Comparison of ENCODE assay signal across 8 cellular contexts in the genomic region with DNA sequence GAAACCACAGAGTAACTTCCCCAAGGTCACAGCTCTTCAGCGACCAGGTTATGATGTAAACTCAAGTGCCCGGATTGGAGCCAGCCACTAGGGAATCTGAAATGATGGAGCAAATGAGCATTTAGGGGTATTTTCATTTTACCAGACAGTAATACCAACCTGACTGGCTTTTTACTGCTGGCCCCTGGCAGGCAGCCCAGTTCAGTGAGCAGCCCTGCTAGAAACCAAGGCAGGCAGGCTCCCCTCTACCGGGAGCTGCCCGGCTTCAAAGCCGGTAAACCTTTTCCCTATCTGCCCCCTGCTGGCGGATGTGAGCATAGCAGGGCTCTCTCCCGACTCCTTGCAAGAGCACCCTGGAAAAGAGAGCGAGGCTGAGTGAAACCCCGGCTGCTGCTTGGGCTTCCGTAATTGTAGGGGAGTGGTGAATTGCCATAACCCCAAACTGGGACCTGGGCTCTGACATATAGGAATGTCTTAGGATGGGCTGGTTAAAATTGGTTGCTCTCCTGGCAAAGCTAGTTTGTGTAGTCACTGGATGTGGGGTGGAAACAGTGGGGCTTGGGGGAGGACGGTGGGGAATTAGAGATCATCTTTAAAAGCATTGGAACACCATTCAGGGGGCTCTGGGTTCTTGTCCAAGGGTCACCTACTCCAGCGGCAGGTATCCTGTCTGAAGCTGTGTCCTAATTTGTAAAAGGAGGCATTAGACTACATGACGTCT.
DNase-seq lines count a peak whose midpoint lies in the region; TF ChIP-seq lines count a peak whose summit lies in the region.

No MANE protein-coding gene starts in this region.

- no peak overlapping the region for H3K4me3 Mint-ChIP-seq in activated T-helper 1 cell treated with anti-CD3 and anti-CD28 coated beads, Interleukin-12 subunit alpha, Interleukin-12 subunit beta, Interleukin-2, Interleukin-4 antibody, amounts not matched to agents 30 ng/mL and 10 ng/mL and 1 ng/mL, durations not matched to agents 14 hours and 24 hours and 36 hours

- no peaks in the 10 kb centered on the region for H3K4me1 ChIP-seq in Karpas-422 (ENCODE audit: low read length)

- H3K9me3 Mint-ChIP-seq in activated T-helper 1 cell treated with anti-CD3 and anti-CD28 coated beads, Interleukin-12 subunit alpha, Interleukin-12 subunit beta, Interleukin-2, Interleukin-4 antibody, amounts not matched to agents 30 ng/mL and 10 ng/mL and 1 ng/mL, durations not matched to agents 14 hours and 24 hours and 36 hours: no peaks in the 10 kb centered on the region

- peak; percentile 74 for DNase-seq in SIG-M5 treated with dmso at 0.1 percent for 504 hours (lab: John Stamatoyannopoulos, UW; ENCODE audit: unreplicated experiment)
- no peak for DNase-seq in SIG-M5 (lab: John Stamatoyannopoulos, UW)
- peak; percentile 92 for DNase-seq in Karpas-422
- peak; percentile 80 for DNase-seq in RPMI7951 (ENCODE audit: low read depth)
- DNase-seq in activated T-helper 1 cell treated with anti-CD3 and anti-CD28 coated beads, Interleukin-12 subunit alpha, Interleukin-12 subunit beta, Interleukin-2, Interleukin-4 antibody, amounts not matched to agents 30 ng/mL and 10 ng/mL and 1 ng/mL, durations not matched to agents 14 hours and 24 hours and 36 hours (ENCODE audit: low spot score): peak; percentile 54
- peak; percentile 85 for DNase-seq in fibroblast of villous mesenchyme (ENCODE audit: low read depth)
- peak; percentile 51 for DNase-seq in non-pigmented ciliary epithelial cell (ENCODE audit: low read depth)
- peak; percentile 44 to 97 (median 87) for DNase-seq in substantia nigra (lab: John Stamatoyannopoulos, UW)

- H3K27me3 Mint-ChIP-seq in activated T-helper 1 cell treated with anti-CD3 and anti-CD28 coated beads, Interleukin-12 subunit alpha, Interleukin-12 subunit beta, Interleukin-2, Interleukin-4 antibody, amounts not matched to agents 30 ng/mL and 10 ng/mL and 1 ng/mL, durations not matched to agents 14 hours and 24 hours and 36 hours (ENCODE audit: insufficient read depth): peaks cover 33% of the 10 kb centered on the region

- no peak overlapping the region for H3K27ac ChIP-seq in Karpas-422 (ENCODE audit: low read length)
- H3K27ac ChIP-seq in substantia nigra (ENCODE audit: low read depth, low read length, poor library complexity, severe bottlenecking): no peak overlapping the region

- no peaks in the 10 kb centered on the region for H3K9me2 ChIP-seq in Karpas-422 (replicated peaks; ENCODE audit: insufficient read depth, low read length)

- TF ChIP-seq CTCF in fibroblast of villous mesenchyme (IDR thresholded peaks at IDR 0.05; ENCODE audit: insufficient read depth, low read depth, low read length): peak; percentile 99

- H2AFZ ChIP-seq in Karpas-422 (ENCODE audit: low read length): no peak overlapping the region

- H3K27me3 ChIP-seq in Karpas-422 (ENCODE audit: low read length): no peaks in the 10 kb centered on the region

- H3K4me1 Mint-ChIP-seq in activated T-helper 1 cell treated with anti-CD3 and anti-CD28 coated beads, Interleukin-12 subunit alpha, Interleukin-12 subunit beta, Interleukin-2, Interleukin-4 antibody, amounts not matched to agents 30 ng/mL and 10 ng/mL and 1 ng/mL, durations not matched to agents 14 hours and 24 hours and 36 hours (ENCODE audit: low read depth): no peaks in the 10 kb centered on the region

- H3K9ac ChIP-seq in Karpas-422 (ENCODE audit: low read length): no peak overlapping the region

- intact Hi-C loops in activated T-helper 1 cell treated with anti-CD3 and anti-CD28 coated beads, Interleukin-12 subunit alpha, Interleukin-12 subunit beta, Interleukin-2, Interleukin-4 antibody, amounts not matched to agents 30 ng/mL and 10 ng/mL and 1 ng/mL, durations not matched to agents 14 hours and 24 hours and 36 hours (cut with micrococcal nuclease): loop anchor here (1.0 kb wide), 2 partner anchors 29 to 189 kb away; no protein-coding TSS in a partner anchor

- no peaks in the 10 kb centered on the region for H3K79me2 ChIP-seq in Karpas-422 (ENCODE audit: low read length)

- no peaks in the 10 kb centered on the region for H3K36me3 Mint-ChIP-seq in activated T-helper 1 cell treated with anti-CD3 and anti-CD28 coated beads, Interleukin-12 subunit alpha, Interleukin-12 subunit beta, Interleukin-2, Interleukin-4 antibody, amounts not matched to agents 30 ng/mL and 10 ng/mL and 1 ng/mL, durations not matched to agents 14 hours and 24 hours and 36 hours (ENCODE audit: low read depth)

- H3K36me3 ChIP-seq in Karpas-422 (ENCODE audit: insufficient read depth, low read length): no peaks in the 10 kb centered on the region

- H3K4me2 ChIP-seq in Karpas-422 (ENCODE audit: low read depth, low read length, poor library complexity, severe bottlenecking): no peak overlapping the region

- no peaks in the 10 kb centered on the region for H3K9me3 ChIP-seq in Karpas-422 (ENCODE audit: low read length)

- H3K27ac Mint-ChIP-seq in activated T-helper 1 cell treated with anti-CD3 and anti-CD28 coated beads, Interleukin-12 subunit alpha, Interleukin-12 subunit beta, Interleukin-2, Interleukin-4 antibody, amounts not matched to agents 30 ng/mL and 10 ng/mL and 1 ng/mL, durations not matched to agents 14 hours and 24 hours and 36 hours: no peak overlapping the region

- no peaks in the 10 kb centered on the region for H4K20me1 ChIP-seq in Karpas-422 (ENCODE audit: insufficient read depth, low read depth, low read length)

- no peak overlapping the region for H3K4me3 ChIP-seq in Karpas-422 (ENCODE audit: low read length)
- H3K4me3 ChIP-seq in fibroblast of villous mesenchyme (ENCODE audit: low read depth, low read length): no peak overlapping the region
